In the genomic region with DNA sequence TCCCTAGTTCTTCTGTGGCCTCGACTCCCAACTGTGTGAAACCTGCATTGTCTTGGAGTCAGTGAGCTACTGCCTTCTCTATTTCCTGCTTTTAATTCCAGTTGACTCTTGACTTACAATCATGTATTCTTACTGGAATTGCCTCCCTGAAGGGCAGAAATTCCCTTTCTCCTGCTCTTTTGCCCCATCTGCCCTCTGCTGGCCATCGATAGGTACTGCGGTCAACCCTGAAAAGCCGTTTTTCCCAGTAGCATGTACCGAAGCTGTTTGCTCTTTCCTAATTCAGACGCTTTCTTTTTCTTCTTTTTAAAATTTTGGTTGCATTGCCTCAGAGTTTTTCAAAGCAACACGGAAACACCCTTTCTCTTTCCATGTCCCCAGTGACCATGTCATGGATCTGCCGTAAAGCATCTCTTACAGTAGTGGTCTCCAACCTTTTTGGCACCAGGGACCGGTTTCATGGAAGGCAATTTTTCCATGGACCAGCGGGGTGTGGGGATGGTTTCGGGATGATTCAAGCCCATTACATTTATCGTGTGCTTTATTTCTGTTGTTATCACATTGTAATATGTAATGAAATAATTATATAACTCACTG, we compare ENCODE assay signal across 9 cellular contexts.
A peak's percentile ranks its signal among the peaks of the same experiment; 100 is the strongest.
DNase-seq lines count a peak whose midpoint lies in the region; ATAC-seq, FAIRE-seq and TF ChIP-seq lines count a peak whose summit lies in the region.
"Had no signal": no experiment of that assay in that cellular context is flagged by ENCODE, and none has a peak within 500 bp of the region (broad histone marks: within the 10 kb centered on the region; RNA-seq: fewer than 3 reads in every experiment).

No MANE protein-coding gene starts in this region.

- peaks cover 0 to 2% (median 0%) of the 10 kb centered on the region in 7 donors for H3K9me3 Mint-ChIP-seq in CD14-positive monocyte
- H3K9me3 Mint-ChIP-seq: stimulated activated naive CD8-positive, alpha-beta T cell treated with anti-CD3 and anti-CD28 coated beads, Interleukin-15, Interleukin-2, amounts not matched to agents 100 ng/mL and 50 ng/mL, for 24 hours had no signal

- WGBS in pancreas, 2 donors: 18 to 28% methylated on average over 12 of the region's 12 CpGs

- peak overlapping the region; percentile 26 to 65 for H3K4me3 Mint-ChIP-seq in CD14-positive monocyte
- H3K4me3 Mint-ChIP-seq: stimulated activated naive CD8-positive, alpha-beta T cell treated with anti-CD3 and anti-CD28 coated beads, Interleukin-15, Interleukin-2, amounts not matched to agents 100 ng/mL and 50 ng/mL, for 24 hours had no signal

- H3K27me3 Mint-ChIP-seq in CD14-positive monocyte (ENCODE audit: low read depth in 3 of 3): peaks cover 0 to 1% (median 0%) of the 10 kb centered on the region in 3 donors

- no peaks in the 10 kb centered on the region for H3K4me1 ChIP-seq in pancreas

- H3K9me3 ChIP-seq in pancreas: no peaks in the 10 kb centered on the region

- no peaks in the 10 kb centered on the region for H3K36me3 Mint-ChIP-seq in CD14-positive monocyte

- DNase-seq in CD14-positive monocyte (ENCODE audit: low spot score): no peak
- peak; percentile 39 for DNase-seq in H4 (ENCODE audit: low spot score)
- DNase-seq in NOMO-1 treated with dmso at 0.1 percent for 144 hours (lab: John Stamatoyannopoulos, UW; ENCODE audit: unreplicated experiment): peak; percentile 28
- DNase-seq in activated T-helper 1 cell treated with Interleukin-2 at 50 U/mL for 16 hours (ENCODE audit: low read depth): peak; percentile 3
- peak; percentile 38 for DNase-seq in frontal cortex (ENCODE audit: low spot score in 2 of 2)
- DNase-seq in pancreas: peak in 5 of 6 donors; percentile 21 to 72 (median 60)
- DNase-seq in OCI-M2 (lab: John Stamatoyannopoulos, UW; ENCODE audit: unreplicated experiment): no peak

- no peak overlapping the region for H3K27ac Mint-ChIP-seq in CD14-positive monocyte
- H3K27ac Mint-ChIP-seq: stimulated activated naive CD8-positive, alpha-beta T cell treated with anti-CD3 and anti-CD28 coated beads, Interleukin-15, Interleukin-2, amounts not matched to agents 100 ng/mL and 50 ng/mL, for 24 hours had no signal

- peaks cover 6% of the 10 kb centered on the region for H3K4me1 Mint-ChIP-seq in CD14-positive monocyte

- FAIRE-seq in frontal cortex (lab: Jason Lieb, UNC) (no peak), pancreas (lab: Jason Lieb, UNC) (no peak)

- ATAC-seq in pancreas (peak; percentile 64 to 97 (median 88)), HG03159 (IDR thresholded peaks at IDR 0.05; ENCODE audit: unreplicated experiment) (no peak)

- intact Hi-C loops in CD14-positive monocyte (cut with micrococcal nuclease): loop anchor here (2.0 to 10.0 kb wide), 2 partner anchors 148 to 442 kb away; no protein-coding TSS in a partner anchor
- intact Hi-C loops in pancreas (cut with DNase I): loop anchor here in 2 of 3 donors (5.0 to 10.0 kb wide), 2 partner anchors 145 to 148 kb away; no protein-coding TSS in a partner anchor

- no peaks in the 10 kb centered on the region for H3K36me3 ChIP-seq in pancreas

- peak overlapping the region in 1 of 4 donors; percentile 3 for H3K4me3 ChIP-seq in pancreas

- TF ChIP-seq CTCF in CD14-positive monocyte (IDR thresholded peaks at IDR 0.05) (peak; percentile 97), pancreas (IDR thresholded peaks at IDR 0.05) (peak; percentile 87 to 96 (median 88))

- H3K27ac ChIP-seq in pancreas: no peak overlapping the region

- H3K27me3 ChIP-seq in pancreas: no peaks in the 10 kb centered on the region

Comparison
In these comparisons a context has a peak if more than half of its experiments do, and no peak if none do; other contexts are left out.
1. DNase-seq: peak in H4 (single experiment), NOMO-1 treated with dmso at 0.1 percent for 144 hours (single experiment), activated T-helper 1 cell treated with Interleukin-2 at 50 U/mL for 16 hours (single experiment), frontal cortex (2 of 2) and pancreas (5 of 6); none in CD14-positive monocyte (single experiment) and OCI-M2 (single experiment).